18 cellular contexts compared by ENCODE assay signal in genomic region chr4:89064848-89065247, GRCh38. TPM values are rescaled to one million over a fixed set of nuclear protein-coding genes. Genes with fewer than 3 reads are reported as not detected.
DNase-seq lines count a peak whose midpoint lies in the region; ATAC-seq and TF ChIP-seq lines count a peak whose summit lies in the region.
"Had no signal": no experiment of that assay in that cellular context is flagged by ENCODE, and none has a peak within 500 bp of the region (broad histone marks: within the 10 kb centered on the region; RNA-seq: fewer than 3 reads in every experiment).

No MANE protein-coding gene starts in this region.

- DNase-seq in EL (peak; percentile 40), amniotic epithelial cell (ENCODE audit: low read depth) (peak; percentile 66), fibroblast of peridontal ligament (ENCODE audit: extremely low read depth) (peak; percentile 21), retinal pigment epithelial cell (ENCODE audit: low read depth) (peak; percentile 91), SHP77 treated with DMSO at 0.1 percent for 48 hours (lab: John Stamatoyannopoulos, UW) (no peak), amniotic stem cell (lab: John Stamatoyannopoulos, UW) (no peak), left colon (no peak)
- DNase-seq: CD4-positive, CD25-positive, alpha-beta regulatory T cell; DMS79; H7; MM.1S; NCI-H1105; NCI-H187; NCI-H2171 treated with DMSO at 0.1 percent for 48 hours; NCI-H524; Peyer's patch; SHP77 had no signal

- intact Hi-C loops in left colon (cut with DNase I, micrococcal nuclease): no loop called here

- no peak for TF ChIP-seq CTCF in retinal pigment epithelial cell (conservative IDR thresholded peaks at IDR 0.05; ENCODE audit: low read depth, low read length)

- ATAC-seq in left colon: no peak
- ATAC-seq: A549 had no signal

- H3K4me3 ChIP-seq in retinal pigment epithelial cell (ENCODE audit: low read length): no peak overlapping the region
- H3K4me3 ChIP-seq: A549, Peyer's patch had no signal

RNA-seq across cellular contexts. Expression of gene FAM13A, which starts 7.9 kb away (rescaled TPM):
- total RNA-seq in left colon: 10 to 100 TPM; 34.3 to 80.3 TPM

RNA-seq across cellular contexts. Expression of gene TIGD2, which starts 46.5 kb away (rescaled TPM):
- 1 to 10 TPM; 5.2 to 5.3 TPM for total RNA-seq in left colon

Comparison
In these comparisons a context has a peak if more than half of its experiments do, and no peak if none do; other contexts are left out.
1. DNase-seq: peak in EL (single experiment), amniotic epithelial cell (single experiment), fibroblast of peridontal ligament (single experiment) and retinal pigment epithelial cell (single experiment); none in SHP77 treated with DMSO at 0.1 percent for 48 hours (single experiment), amniotic stem cell (single experiment) and left colon (0 of 2).